In the genomic region with DNA sequence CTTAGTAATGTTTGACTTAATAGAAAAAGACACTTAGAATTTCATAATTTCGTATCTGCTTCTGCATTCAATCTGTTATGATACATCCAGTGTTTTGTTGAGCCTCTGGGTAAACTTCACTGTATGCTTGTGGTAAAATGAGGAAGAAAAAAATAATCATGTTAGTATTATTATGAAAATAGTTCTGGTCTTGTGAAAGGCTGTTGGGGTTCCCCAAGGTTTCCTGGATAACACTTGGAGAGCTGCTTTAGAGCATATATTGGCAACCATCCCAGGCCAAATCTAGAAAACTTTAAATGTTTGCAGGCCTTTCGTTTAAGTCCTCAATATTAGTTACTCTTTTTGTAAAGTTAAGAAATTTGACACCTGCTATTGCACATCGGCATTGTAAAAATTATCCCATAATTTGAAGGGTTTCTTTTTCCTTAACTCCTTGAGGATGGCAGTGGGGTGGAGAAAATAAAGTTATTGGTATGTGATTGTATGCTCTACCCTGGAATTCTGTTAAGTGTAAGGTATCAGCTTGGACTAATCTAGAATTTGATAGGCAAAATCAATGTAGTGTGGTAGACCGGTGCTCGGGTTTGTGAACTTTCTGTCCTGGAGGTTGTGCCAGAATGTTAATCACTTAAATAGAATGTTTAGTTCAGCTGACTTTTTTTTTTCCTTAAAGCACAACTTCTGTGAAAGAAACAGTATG, we compare ENCODE assay signal across 14 cellular contexts. TPM values are rescaled to one million over a fixed set of nuclear protein-coding genes. Genes with fewer than 3 reads are reported as not detected.
DNase-seq lines count a peak whose midpoint lies in the region; ATAC-seq and TF ChIP-seq lines count a peak whose summit lies in the region.
"Had no signal": no experiment of that assay in that cellular context is flagged by ENCODE, and none has a peak within 500 bp of the region (broad histone marks: within the 10 kb centered on the region; RNA-seq: fewer than 3 reads in every experiment).

No MANE protein-coding gene starts in this region.

- intact Hi-C loops in CD4-positive, alpha-beta T cell (cut with DNase I, micrococcal nuclease): no loop called here
- intact Hi-C loops in psoas muscle (cut with DNase I): loop anchor here in 1 of 2 donors (5.0 kb wide), 1 partner anchor 55 kb away; a partner anchor contains a TSS

- 21 to 28% (median 21%) methylated on average over 5 of the region's 5 CpGs for WGBS in psoas muscle, 3 donors

- H3K9me3 ChIP-seq in CD4-positive, alpha-beta T cell (ENCODE audit: control insufficient read depth, low read length): no peaks in the 10 kb centered on the region
- H3K9me3 ChIP-seq in T-helper 17 cell (ENCODE audit: control insufficient read depth, low read length, poor library complexity, severe bottlenecking) (no peaks in the 10 kb centered on the region), psoas muscle (no peaks in the 10 kb centered on the region)
- H3K9me3 ChIP-seq: suprapubic skin had no signal

- no peaks in the 10 kb centered on the region for H3K27me3 Mint-ChIP-seq in CD4-positive, alpha-beta T cell
- no peaks in the 10 kb centered on the region for H3K27me3 Mint-ChIP-seq in T-helper 17 cell

- H3K4me3 Mint-ChIP-seq in CD4-positive, alpha-beta T cell: no peak overlapping the region
- H3K4me3 Mint-ChIP-seq in T-helper 17 cell: no peak overlapping the region

- no peak for ATAC-seq in CD4-positive, alpha-beta T cell (ENCODE audit: poor library complexity)
- no peak for ATAC-seq in T-helper 17 cell
- ATAC-seq in psoas muscle: peak in 3 of 4 donors; percentile 14 to 35 (median 31)
- no peak for ATAC-seq in HG03108 (IDR thresholded peaks at IDR 0.05; ENCODE audit: unreplicated experiment)
- no peak for ATAC-seq in HG02973 (IDR thresholded peaks at IDR 0.05; ENCODE audit: unreplicated experiment)

- no peaks in the 10 kb centered on the region for H3K27me3 ChIP-seq in CD4-positive, alpha-beta T cell (ENCODE audit: control insufficient read depth, insufficient read depth, low read length)
- H3K27me3 ChIP-seq in psoas muscle (ENCODE audit: insufficient read depth in 3 of 3, low read length in 2 of 3): no peaks in the 10 kb centered on the region
- H3K27me3 ChIP-seq: suprapubic skin had no signal

- H3K36me3 Mint-ChIP-seq in CD4-positive, alpha-beta T cell (ENCODE audit: low read depth): peaks cover 95% of the 10 kb centered on the region
- H3K36me3 Mint-ChIP-seq in T-helper 17 cell (ENCODE audit: low read depth): peaks cover 4% of the 10 kb centered on the region

- no peak for TF ChIP-seq CTCF in CD4-positive, alpha-beta T cell (IDR thresholded peaks at IDR 0.05)
- TF ChIP-seq CTCF in psoas muscle (IDR thresholded peaks at IDR 0.05): no peak

- POLR2A ChIA-PET in CD4-positive, alpha-beta T cell (lab: Charles Lee): no interaction called here

- H3K4me1 ChIP-seq in psoas muscle: peaks cover 29% of the 10 kb centered on the region

- peaks cover 72% of the 10 kb centered on the region for H3K4me1 Mint-ChIP-seq in CD4-positive, alpha-beta T cell (ENCODE audit: low read depth)
- H3K4me1 Mint-ChIP-seq in T-helper 17 cell: peaks cover 24% of the 10 kb centered on the region

- peaks cover 4 to 57% of the 10 kb centered on the region in 2 donors for H3K36me3 ChIP-seq in psoas muscle (ENCODE audit: insufficient read depth in 1 of 2, low read depth in 1 of 2)

- H3K27ac ChIP-seq in CD4-positive, alpha-beta T cell (ENCODE audit: low read depth, low read length): no peak overlapping the region
- H3K27ac ChIP-seq in psoas muscle: peak overlapping the region; percentile 5
- H3K27ac ChIP-seq: KMS-11 had no signal

- no peak overlapping the region for H3K4me3 ChIP-seq in psoas muscle
- H3K4me3 ChIP-seq: suprapubic skin had no signal

- H3K27ac Mint-ChIP-seq in CD4-positive, alpha-beta T cell: peak overlapping the region; percentile 68
- peak overlapping the region; percentile 19 for H3K27ac Mint-ChIP-seq in T-helper 17 cell

- CTCF ChIA-PET in CD4-positive, alpha-beta T cell (lab: Charles Lee): interaction anchor here (1.6 kb wide), 1 partner anchor 13 kb away, joined by 5 read pairs; no protein-coding TSS in a partner anchor

- no peak for DNase-seq in CD4-positive, alpha-beta T cell
- no peak for DNase-seq in T-helper 17 cell
- DNase-seq in fibroblast of the conjunctiva (ENCODE audit: low read depth): peak; percentile 37
- no peak for DNase-seq in psoas muscle
- no peak for DNase-seq in T1000 (lab: John Stamatoyannopoulos, UW)
- DNase-seq in NCI-H187 (lab: John Stamatoyannopoulos, UW): no peak
- DNase-seq: activated CD4-positive, CD25-positive, alpha-beta regulatory T cell; activated effector memory CD4-positive, alpha-beta T cell treated with Interleukin-2 at 50 U/mL for 16 hours; DMS 273 treated with DMSO at 0.1 percent for 48 hours; stimulated activated CD4-positive, alpha-beta T cell treated with anti-CD3 and anti-CD28 coated beads, Interleukin-4, amount 100 ng/mL, for 1 hour had no signal

- no peaks in the 10 kb centered on the region for H3K9me3 Mint-ChIP-seq in CD4-positive, alpha-beta T cell

RNA-seq across cellular contexts. Expression of a gene that starts 54.5 kb away (rescaled TPM):
- total RNA-seq in CD4-positive, alpha-beta T cell: 100 to 1,000 TPM; 169 to 177 TPM
- 100 to 1,000 TPM; 171 to 195 TPM for total RNA-seq in T-helper 17 cell
- 10 to 100 TPM; 61.9 to 75.1 (median 65.2) TPM for total RNA-seq in psoas muscle
- polyA plus RNA-seq in psoas muscle: 10 to 100 TPM; 33.9 to 79.9 (median 37.4) TPM

Comparison
In these comparisons a context has a peak if more than half of its experiments do, and no peak if none do; other contexts are left out.
1. ATAC-seq: peak in psoas muscle (3 of 4); none in CD4-positive, alpha-beta T cell (single experiment), T-helper 17 cell (single experiment), HG03108 (single experiment) and HG02973 (single experiment).